In genomic region chr1:203291201-203292096, GRCh38 we compare ENCODE assay signal across 1 cellular context.
A peak's percentile ranks its signal among the peaks of the same experiment; 100 is the strongest.
TF ChIP-seq lines count a peak whose summit lies in the region.

No MANE protein-coding gene starts in this region.

TF ChIP-seq in GM12878, 131 proteins besides CTCF, POLR2A, EP300 and RAD21 (continued from another document):
- TF ChIP-seq ZBTB40 (IDR thresholded peaks at IDR 0.05; ENCODE audit: borderline replicate concordance) (peak; percentile 13; the same call in 1 of the 2 replicates), NR2C2 (IDR thresholded peaks at IDR 0.05; ENCODE audit: borderline replicate concordance, control insufficient read depth, insufficient read length, low read depth) (peak; percentile 54), MAX (IDR thresholded peaks at IDR 0.05; ENCODE audit: low read depth, low read length) (peak; percentile 27; the same call in 1 of the 2 replicates)
